In genomic region chr20:38515631-38516030, GRCh38 we compare ENCODE assay signal across 19 cellular contexts. TPM values are rescaled to one million over a fixed set of nuclear protein-coding genes. Genes with fewer than 3 reads are reported as not detected.
A peak's percentile ranks its signal among the peaks of the same experiment; 100 is the strongest.
DNase-seq lines count a peak whose midpoint lies in the region; ATAC-seq and TF ChIP-seq lines count a peak whose summit lies in the region.
"Had no signal": no experiment of that assay in that cellular context is flagged by ENCODE, and none has a peak within 500 bp of the region (broad histone marks: within the 10 kb centered on the region; RNA-seq: fewer than 3 reads in every experiment).

No MANE protein-coding gene starts in this region.

- no peak overlapping the region for H3K4me3 ChIP-seq in AG10803 (ENCODE audit: low read length)
- no peak overlapping the region for H3K4me3 ChIP-seq in adrenal gland
- no peak overlapping the region for H3K4me3 ChIP-seq in ovary
- no peak overlapping the region for H3K4me3 ChIP-seq in right atrium auricular region
- H3K4me3 ChIP-seq: A549, GM23338 had no signal

- H3K36me3 ChIP-seq in adrenal gland (replicated peaks in 1 of 2) (peaks cover 0 to 7% of the 10 kb centered on the region in 2 donors), ovary (no peaks in the 10 kb centered on the region), right atrium auricular region (peaks cover 31% of the 10 kb centered on the region)

- TF ChIP-seq CTCF in AG10803 (conservative IDR thresholded peaks at IDR 0.05; ENCODE audit: low read length) = no peak
- no peak for TF ChIP-seq CTCF in adrenal gland (IDR thresholded peaks at IDR 0.05)
- TF ChIP-seq CTCF in ovary (IDR thresholded peaks at IDR 0.05) = no peak
- no peak for TF ChIP-seq CTCF in right atrium auricular region (IDR thresholded peaks at IDR 0.05)

- TF ChIP-seq EP300 in ovary (IDR thresholded peaks at IDR 0.05) = no peak

- H3K27me3 ChIP-seq in adrenal gland (no peaks in the 10 kb centered on the region), ovary (no peaks in the 10 kb centered on the region), right atrium auricular region (no peaks in the 10 kb centered on the region)

- DNase-seq in AG10803 (ENCODE audit: low read depth) (peak; percentile 50), adrenal gland (peak in 6 of 7 donors; percentile 64 to 87 (median 77)), fibroblast of gingiva (ENCODE audit: low read depth) (peak; percentile 10), ovary (peak; percentile 25 to 60 (median 48)), right atrium auricular region (ENCODE audit: low spot score) (no peak), HCEC 1CT (no peak)
- DNase-seq: 8988T; ACHN; C1 segment of cervical spinal cord; Calu3; CD4-positive, alpha-beta memory T cell; COR-L47; DMS53; DMS79 treated with DMSO at 0.1 percent for 48 hours; H9; HFFc6 had no signal

- intact Hi-C loops in adrenal gland (cut with DNase I) (no loop called here), ovary (cut with DNase I) (no loop called here)

- H3K27ac ChIP-seq in adrenal gland = peak overlapping the region in 1 of 5 donors; percentile 60
- H3K27ac ChIP-seq in ovary = peak overlapping the region in 1 of 2 donors; percentile 20
- no peak overlapping the region for H3K27ac ChIP-seq in right atrium auricular region
- H3K27ac ChIP-seq: A549 had no signal

- TF ChIP-seq POLR2A in adrenal gland (IDR thresholded peaks at IDR 0.05) (no peak), ovary (IDR thresholded peaks at IDR 0.05) (no peak)

- no peak for ATAC-seq in HG03439 (IDR thresholded peaks at IDR 0.05; ENCODE audit: unreplicated experiment)
- ATAC-seq: A549, GM23338 had no signal

- peaks cover 12 to 20% of the 10 kb centered on the region in 2 donors for H3K4me1 ChIP-seq in adrenal gland (replicated peaks in 1 of 2)
- H3K4me1 ChIP-seq in ovary (ENCODE audit: insufficient read depth) = peaks cover 6% of the 10 kb centered on the region
- H3K4me1 ChIP-seq in right atrium auricular region = no peaks in the 10 kb centered on the region
- H3K4me1 ChIP-seq: A549 had no signal

- WGBS in adrenal gland, 4 donors = 38 to 54% (median 44%) methylated on average over 2 of the region's 2 CpGs
- WGBS in ovary, 3 donors = 12 to 28% (median 13%) methylated on average over 2 of the region's 2 CpGs

- H3K9me3 ChIP-seq in adrenal gland (replicated peaks in 1 of 3) (no peaks in the 10 kb centered on the region), ovary (no peaks in the 10 kb centered on the region), right atrium auricular region (no peaks in the 10 kb centered on the region)
- H3K9me3 ChIP-seq: A549 had no signal

RNA-seq across cellular contexts. Expression of gene RALGAPB, which starts 43.0 kb away (rescaled TPM):
- total RNA-seq in adrenal gland (10 to 100 TPM; 23.9 to 44.7 (median 34.4) TPM), ovary (10 to 100 TPM; 27.0 to 41.3 (median 32.5) TPM), right atrium auricular region (10 to 100 TPM; 24.6 to 24.8 TPM)
- polyA plus RNA-seq in adrenal gland (10 to 100 TPM; 11.7 to 34.7 (median 15.6) TPM), ovary (10 to 100 TPM; 10.4 to 26.3 TPM)

Comparison
In these comparisons a context has a peak if more than half of its experiments do, and no peak if none do; other contexts are left out.
1. DNase-seq: peak in AG10803 (single experiment), adrenal gland (6 of 7), fibroblast of gingiva (single experiment) and ovary (5 of 5); none in right atrium auricular region (single experiment) and HCEC 1CT (single experiment).